1 cellular context compared by ENCODE assay signal in the genomic region with DNA sequence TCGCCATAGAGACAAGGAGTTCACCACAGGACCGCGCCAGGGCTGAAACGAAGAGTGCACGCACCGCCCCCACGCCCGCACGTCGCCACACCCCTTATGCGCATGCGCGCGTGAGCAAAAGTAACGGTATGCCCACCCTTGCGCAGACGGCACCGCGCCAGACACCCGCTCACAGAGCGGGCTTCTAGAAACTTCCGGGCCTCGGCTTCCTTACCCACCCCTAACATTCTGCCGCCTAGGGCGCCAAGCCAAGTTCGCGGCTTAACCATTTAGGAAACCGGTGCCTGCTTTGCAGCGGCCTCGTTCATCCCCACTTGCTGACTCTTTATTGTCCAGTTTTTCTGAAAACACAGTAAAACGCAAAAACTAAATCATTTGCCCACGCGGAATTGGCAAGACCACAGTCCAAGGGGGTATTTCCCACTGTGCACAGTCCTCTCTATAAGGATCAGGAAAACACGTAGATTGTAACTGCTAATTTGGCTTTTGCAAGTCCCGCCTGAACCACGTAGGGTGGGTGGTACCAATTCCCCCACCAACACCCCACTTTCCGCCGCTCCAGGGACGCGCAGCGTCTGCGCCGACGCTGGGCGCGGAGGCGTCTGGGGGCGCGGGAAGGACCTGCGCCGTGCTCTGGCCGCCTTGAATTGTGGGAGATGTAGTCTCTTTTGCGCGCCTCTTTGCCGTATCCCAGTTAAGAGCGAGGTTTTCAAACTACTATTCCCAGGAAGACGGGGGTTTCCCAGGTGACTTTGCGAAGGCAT.
TF ChIP-seq lines count a peak whose summit lies in the region.

A gene with protein sequence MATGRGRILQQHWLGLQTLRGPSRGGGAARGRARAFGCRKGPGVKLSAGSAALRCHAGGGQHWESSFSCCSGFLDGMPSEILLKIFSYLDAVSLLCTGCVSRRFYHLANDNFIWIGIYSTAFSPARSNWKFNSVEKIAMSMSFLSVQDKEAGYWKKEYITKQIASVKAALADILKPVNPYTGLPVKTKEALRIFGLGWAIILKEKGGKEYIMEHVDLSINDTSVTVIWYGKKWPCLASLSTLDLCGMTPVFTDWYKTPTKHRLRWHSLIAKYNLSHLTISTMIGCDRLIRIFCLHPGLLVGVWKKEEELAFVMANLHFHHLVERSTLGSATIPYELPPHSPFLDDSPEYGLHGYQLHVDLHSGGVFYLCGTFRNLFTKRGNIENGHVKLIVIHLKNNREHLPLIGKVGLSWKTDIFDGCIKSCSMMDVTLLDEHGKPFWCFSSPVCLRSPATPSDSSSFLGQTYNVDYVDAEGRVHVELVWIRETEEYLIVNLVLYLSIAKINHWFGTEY (minus strand): TSS at position 56 of the 764 bp plus-strand sequence. CDS start 49 bp downstream, at position 7.
A gene with protein sequence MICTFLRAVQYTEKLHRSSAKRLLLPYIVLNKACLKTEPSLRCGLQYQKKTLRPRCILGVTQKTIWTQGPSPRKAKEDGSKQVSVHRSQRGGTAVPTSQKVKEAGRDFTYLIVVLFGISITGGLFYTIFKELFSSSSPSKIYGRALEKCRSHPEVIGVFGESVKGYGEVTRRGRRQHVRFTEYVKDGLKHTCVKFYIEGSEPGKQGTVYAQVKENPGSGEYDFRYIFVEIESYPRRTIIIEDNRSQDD (plus strand): TSS at position 745 of the 764 bp plus-strand sequence. CDS start 286 bp downstream, outside the sequence.

TF ChIP-seq in HepG2, 621 proteins besides CTCF, POLR2A, EP300 and RAD21 (continued from another document and continues in another):
- TF ChIP-seq, protein P1, sequence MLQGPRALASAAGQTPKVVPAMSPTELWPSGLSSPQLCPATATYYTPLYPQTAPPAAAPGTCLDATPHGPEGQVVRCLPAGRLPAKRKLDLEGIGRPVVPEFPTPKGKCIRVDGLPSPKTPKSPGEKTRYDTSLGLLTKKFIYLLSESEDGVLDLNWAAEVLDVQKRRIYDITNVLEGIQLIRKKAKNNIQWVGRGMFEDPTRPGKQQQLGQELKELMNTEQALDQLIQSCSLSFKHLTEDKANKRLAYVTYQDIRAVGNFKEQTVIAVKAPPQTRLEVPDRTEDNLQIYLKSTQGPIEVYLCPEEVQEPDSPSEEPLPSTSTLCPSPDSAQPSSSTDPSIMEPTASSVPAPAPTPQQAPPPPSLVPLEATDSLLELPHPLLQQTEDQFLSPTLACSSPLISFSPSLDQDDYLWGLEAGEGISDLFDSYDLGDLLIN (CRISPR knock-in tag; IDR thresholded peaks at IDR 0.05; ENCODE audit: borderline replicate concordance) = peak; percentile 76
- TF ChIP-seq TBX3 (IDR thresholded peaks at IDR 0.05; ENCODE audit: borderline replicate concordance) = no peak
- no peak for TF ChIP-seq HNRNPL (IDR thresholded peaks at IDR 0.05; ENCODE audit: low read depth, low read length)
- no peak for TF ChIP-seq NCOA5 (CRISPR knock-in tag; IDR thresholded peaks at IDR 0.05)
- TF ChIP-seq ESRRA (CRISPR knock-in tag; IDR thresholded peaks at IDR 0.05; ENCODE audit: low read depth) = peak; percentile 15; the same call in 1 of the 2 replicates
- TF ChIP-seq KDM5A (IDR thresholded peaks at IDR 0.05; ENCODE audit: borderline replicate concordance, low read length) = no peak; the same call in 1 of the 2 replicates
- TF ChIP-seq ZNF263 (CRISPR knock-in tag; IDR thresholded peaks at IDR 0.05) = peak; percentile 39; the same call in 1 of the 2 replicates
- TF ChIP-seq, protein P2, sequence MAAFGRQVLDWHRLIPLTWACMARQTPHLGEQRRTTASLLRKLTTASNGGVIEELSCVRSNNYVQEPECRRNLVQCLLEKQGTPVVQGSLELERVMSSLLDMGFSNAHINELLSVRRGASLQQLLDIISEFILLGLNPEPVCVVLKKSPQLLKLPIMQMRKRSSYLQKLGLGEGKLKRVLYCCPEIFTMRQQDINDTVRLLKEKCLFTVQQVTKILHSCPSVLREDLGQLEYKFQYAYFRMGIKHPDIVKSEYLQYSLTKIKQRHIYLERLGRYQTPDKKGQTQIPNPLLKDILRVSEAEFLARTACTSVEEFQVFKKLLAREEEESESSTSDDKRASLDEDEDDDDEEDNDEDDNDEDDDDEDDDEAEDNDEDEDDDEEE (CRISPR knock-in tag; IDR thresholded peaks at IDR 0.05) = no peak
- no peak for TF ChIP-seq ZNF672 (CRISPR knock-in tag; IDR thresholded peaks at IDR 0.05)
- no peak for TF ChIP-seq ZUFSP (CRISPR knock-in tag; IDR thresholded peaks at IDR 0.05; ENCODE audit: borderline replicate concordance)
- TF ChIP-seq, protein P3, sequence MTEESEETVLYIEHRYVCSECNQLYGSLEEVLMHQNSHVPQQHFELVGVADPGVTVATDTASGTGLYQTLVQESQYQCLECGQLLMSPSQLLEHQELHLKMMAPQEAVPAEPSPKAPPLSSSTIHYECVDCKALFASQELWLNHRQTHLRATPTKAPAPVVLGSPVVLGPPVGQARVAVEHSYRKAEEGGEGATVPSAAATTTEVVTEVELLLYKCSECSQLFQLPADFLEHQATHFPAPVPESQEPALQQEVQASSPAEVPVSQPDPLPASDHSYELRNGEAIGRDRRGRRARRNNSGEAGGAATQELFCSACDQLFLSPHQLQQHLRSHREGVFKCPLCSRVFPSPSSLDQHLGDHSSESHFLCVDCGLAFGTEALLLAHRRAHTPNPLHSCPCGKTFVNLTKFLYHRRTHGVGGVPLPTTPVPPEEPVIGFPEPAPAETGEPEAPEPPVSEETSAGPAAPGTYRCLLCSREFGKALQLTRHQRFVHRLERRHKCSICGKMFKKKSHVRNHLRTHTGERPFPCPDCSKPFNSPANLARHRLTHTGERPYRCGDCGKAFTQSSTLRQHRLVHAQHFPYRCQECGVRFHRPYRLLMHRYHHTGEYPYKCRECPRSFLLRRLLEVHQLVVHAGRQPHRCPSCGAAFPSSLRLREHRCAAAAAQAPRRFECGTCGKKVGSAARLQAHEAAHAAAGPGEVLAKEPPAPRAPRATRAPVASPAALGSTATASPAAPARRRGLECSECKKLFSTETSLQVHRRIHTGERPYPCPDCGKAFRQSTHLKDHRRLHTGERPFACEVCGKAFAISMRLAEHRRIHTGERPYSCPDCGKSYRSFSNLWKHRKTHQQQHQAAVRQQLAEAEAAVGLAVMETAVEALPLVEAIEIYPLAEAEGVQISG (CRISPR knock-in tag; IDR thresholded peaks at IDR 0.05) = peak; percentile 37; the same call in 1 of the 2 replicates
- TF ChIP-seq CAMTA2 (CRISPR knock-in tag; IDR thresholded peaks at IDR 0.05; ENCODE audit: borderline replicate concordance) = no peak
- peak; percentile 78 for TF ChIP-seq E2F5 (CRISPR knock-in tag; conservative IDR thresholded peaks at IDR 0.05)
- TF ChIP-seq ZNF20 (CRISPR knock-in tag; IDR thresholded peaks at IDR 0.05) = no peak
- TF ChIP-seq PBX2 (CRISPR knock-in tag; IDR thresholded peaks at IDR 0.05) = no peak
- TF ChIP-seq SUZ12 (IDR thresholded peaks at IDR 0.05; ENCODE audit: low read depth, low read length) = peak; percentile 97
- TF ChIP-seq TOPORS (CRISPR knock-in tag; IDR thresholded peaks at IDR 0.05) = peak; percentile 76; the same call in 1 of the 2 replicates
- no peak; the same call in 1 of the 2 replicates for TF ChIP-seq ZMYM3 (CRISPR knock-in tag; IDR thresholded peaks at IDR 0.05)
- peak; percentile 78 for TF ChIP-seq XRCC5 (optimal IDR thresholded peaks at IDR 0.05; ENCODE audit: low read length)
- TF ChIP-seq, protein P4, sequence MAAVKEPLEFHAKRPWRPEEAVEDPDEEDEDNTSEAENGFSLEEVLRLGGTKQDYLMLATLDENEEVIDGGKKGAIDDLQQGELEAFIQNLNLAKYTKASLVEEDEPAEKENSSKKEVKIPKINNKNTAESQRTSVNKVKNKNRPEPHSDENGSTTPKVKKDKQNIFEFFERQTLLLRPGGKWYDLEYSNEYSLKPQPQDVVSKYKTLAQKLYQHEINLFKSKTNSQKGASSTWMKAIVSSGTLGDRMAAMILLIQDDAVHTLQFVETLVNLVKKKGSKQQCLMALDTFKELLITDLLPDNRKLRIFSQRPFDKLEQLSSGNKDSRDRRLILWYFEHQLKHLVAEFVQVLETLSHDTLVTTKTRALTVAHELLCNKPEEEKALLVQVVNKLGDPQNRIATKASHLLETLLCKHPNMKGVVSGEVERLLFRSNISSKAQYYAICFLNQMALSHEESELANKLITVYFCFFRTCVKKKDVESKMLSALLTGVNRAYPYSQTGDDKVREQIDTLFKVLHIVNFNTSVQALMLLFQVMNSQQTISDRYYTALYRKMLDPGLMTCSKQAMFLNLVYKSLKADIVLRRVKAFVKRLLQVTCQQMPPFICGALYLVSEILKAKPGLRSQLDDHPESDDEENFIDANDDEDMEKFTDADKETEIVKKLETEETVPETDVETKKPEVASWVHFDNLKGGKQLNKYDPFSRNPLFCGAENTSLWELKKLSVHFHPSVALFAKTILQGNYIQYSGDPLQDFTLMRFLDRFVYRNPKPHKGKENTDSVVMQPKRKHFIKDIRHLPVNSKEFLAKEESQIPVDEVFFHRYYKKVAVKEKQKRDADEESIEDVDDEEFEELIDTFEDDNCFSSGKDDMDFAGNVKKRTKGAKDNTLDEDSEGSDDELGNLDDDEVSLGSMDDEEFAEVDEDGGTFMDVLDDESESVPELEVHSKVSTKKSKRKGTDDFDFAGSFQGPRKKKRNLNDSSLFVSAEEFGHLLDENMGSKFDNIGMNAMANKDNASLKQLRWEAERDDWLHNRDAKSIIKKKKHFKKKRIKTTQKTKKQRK (IDR thresholded peaks at IDR 0.05; ENCODE audit: low read length) = no peak
- peak; percentile 59; the same call in 1 of the 2 replicates for TF ChIP-seq TSC22D2 (CRISPR knock-in tag; IDR thresholded peaks at IDR 0.05; ENCODE audit: borderline replicate concordance)
- no peak for TF ChIP-seq JARID2 (CRISPR knock-in tag; IDR thresholded peaks at IDR 0.05; ENCODE audit: insufficient replicate concordance)
- no peak for TF ChIP-seq RARA (CRISPR knock-in tag; IDR thresholded peaks at IDR 0.05)
- TF ChIP-seq HNRNPH1 (optimal IDR thresholded peaks at IDR 0.05; ENCODE audit: low read depth, low read length) = no peak
- peak; percentile 82 for TF ChIP-seq SRSF1 (optimal IDR thresholded peaks at IDR 0.05; ENCODE audit: low read depth, low read length)
- no peak for TF ChIP-seq ZNF562 (CRISPR knock-in tag; IDR thresholded peaks at IDR 0.05; ENCODE audit: borderline replicate concordance)
- TF ChIP-seq ZNF75D (CRISPR knock-in tag; IDR thresholded peaks at IDR 0.05; ENCODE audit: borderline replicate concordance) = peak; percentile 52; the same call in 1 of the 2 replicates
- TF ChIP-seq ZNF260 (CRISPR knock-in tag; IDR thresholded peaks at IDR 0.05; ENCODE audit: borderline replicate concordance, low read depth) = no peak
